ENCODE assay signal across 27 cellular contexts in genomic region chr4:41967392-41967791, GRCh38.
"Had no signal": no experiment of that assay in that cellular context is flagged by ENCODE, and none has a peak within 500 bp of the region (broad histone marks: within the 10 kb centered on the region; RNA-seq: fewer than 3 reads in every experiment).

No MANE protein-coding gene starts in this region.

- H3K4me2 ChIP-seq: smooth muscle cell had no signal

- H3K4me1 ChIP-seq: colonic mucosa, pancreas, suprapubic skin, transverse colon, upper lobe of right lung, uterus had no signal

- H3K4me1 Mint-ChIP-seq: endodermal cell; memory B cell; naive B cell; neural crest cell; stimulated activated naive CD8-positive, alpha-beta T cell treated with anti-CD3 and anti-CD28 coated beads, Interleukin-15, amount 100 ng/mL, for 72 hours had no signal

- H3K4me3 Mint-ChIP-seq: dendritic cell treated with granulocyte-macrophage colony-stimulating factor and Interleukin-4, amounts not matched to agents 40 ng/mL and 50 ng/mL, for 4 days; endodermal cell; memory B cell; natural killer cell treated with Interleukin-12 subunit alpha and Interleukin-12 subunit beta and Interleukin-15 and Interleukin-18, amount 100 ng/mL, for 72 hours; neural crest cell; stimulated activated naive CD8-positive, alpha-beta T cell treated with anti-CD3 and anti-CD28 coated beads, Interleukin-15, amount 100 ng/mL, for 72 hours had no signal

- H3K9me3 ChIP-seq: colonic mucosa, neutrophil, pancreas, suprapubic skin, transverse colon, upper lobe of right lung, uterus had no signal

- H3K27ac ChIP-seq: colonic mucosa, neutrophil, pancreas, suprapubic skin, transverse colon, upper lobe of right lung, uterus had no signal

- DNase-seq: colonic mucosa; effector CD8-positive, alpha-beta T cell; endodermal cell; erythroblast; head of caudate nucleus; kidney; naive B cell; pancreas; stimulated activated CD4-positive, alpha-beta T cell treated with anti-CD3 and anti-CD28 coated beads, Interleukin-12 subunit alpha, Interleukin-12 subunit beta, amount 100 ng/mL, for 4 hours; stimulated activated CD4-positive, alpha-beta T cell treated with anti-CD3 and anti-CD28 coated beads, Interleukin-1b, Interleukin-23, amount 100 ng/mL, for 48 hours; stimulated activated CD4-positive, alpha-beta T cell treated with anti-CD3 and anti-CD28 coated beads, Interleukin-4, amount 100 ng/mL, for 1 hour; stimulated activated CD8-positive, alpha-beta memory T cell treated with anti-CD3 and anti-CD28 coated beads, Interleukin-4, amount 100 ng/mL, for 48 hours; stimulated activated naive CD4-positive, alpha-beta T cell; stimulated activated naive CD8-positive, alpha-beta T cell treated with anti-CD3 and anti-CD28 coated beads, Interleukin-15, amount 100 ng/mL, for 72 hours; transverse colon; upper lobe of right lung; uterus had no signal

- H3K27me3 Mint-ChIP-seq: dendritic cell treated with granulocyte-macrophage colony-stimulating factor and Interleukin-4, amounts not matched to agents 40 ng/mL and 50 ng/mL, for 4 days; memory B cell; stimulated activated naive CD8-positive, alpha-beta T cell treated with anti-CD3 and anti-CD28 coated beads, Interleukin-15, amount 100 ng/mL, for 72 hours had no signal

- H3K4me3 ChIP-seq: colonic mucosa, lung, pancreas, smooth muscle cell, suprapubic skin, transverse colon, upper lobe of right lung, uterus had no signal

- ATAC-seq: left lobe of liver; natural killer cell treated with Interleukin-12 subunit alpha and Interleukin-12 subunit beta and Interleukin-15 and Interleukin-18, amount 100 ng/mL, for 72 hours; pancreas; sciatic nerve; stimulated activated naive CD8-positive, alpha-beta T cell treated with anti-CD3 and anti-CD28 coated beads, Interleukin-15, amount 100 ng/mL, for 72 hours; upper lobe of right lung had no signal

- H3K27me3 ChIP-seq: colonic mucosa, neutrophil, pancreas, suprapubic skin, transverse colon, upper lobe of right lung, uterus had no signal

- H3K27ac Mint-ChIP-seq: dendritic cell treated with granulocyte-macrophage colony-stimulating factor and Interleukin-4, amounts not matched to agents 40 ng/mL and 50 ng/mL, for 4 days; endodermal cell; memory B cell; naive B cell; natural killer cell treated with Interleukin-12 subunit alpha and Interleukin-12 subunit beta and Interleukin-15 and Interleukin-18, amount 100 ng/mL, for 72 hours had no signal

- H3K36me3 ChIP-seq: colonic mucosa, neutrophil, pancreas, suprapubic skin, transverse colon, upper lobe of right lung, uterus had no signal
